In the genomic region with DNA sequence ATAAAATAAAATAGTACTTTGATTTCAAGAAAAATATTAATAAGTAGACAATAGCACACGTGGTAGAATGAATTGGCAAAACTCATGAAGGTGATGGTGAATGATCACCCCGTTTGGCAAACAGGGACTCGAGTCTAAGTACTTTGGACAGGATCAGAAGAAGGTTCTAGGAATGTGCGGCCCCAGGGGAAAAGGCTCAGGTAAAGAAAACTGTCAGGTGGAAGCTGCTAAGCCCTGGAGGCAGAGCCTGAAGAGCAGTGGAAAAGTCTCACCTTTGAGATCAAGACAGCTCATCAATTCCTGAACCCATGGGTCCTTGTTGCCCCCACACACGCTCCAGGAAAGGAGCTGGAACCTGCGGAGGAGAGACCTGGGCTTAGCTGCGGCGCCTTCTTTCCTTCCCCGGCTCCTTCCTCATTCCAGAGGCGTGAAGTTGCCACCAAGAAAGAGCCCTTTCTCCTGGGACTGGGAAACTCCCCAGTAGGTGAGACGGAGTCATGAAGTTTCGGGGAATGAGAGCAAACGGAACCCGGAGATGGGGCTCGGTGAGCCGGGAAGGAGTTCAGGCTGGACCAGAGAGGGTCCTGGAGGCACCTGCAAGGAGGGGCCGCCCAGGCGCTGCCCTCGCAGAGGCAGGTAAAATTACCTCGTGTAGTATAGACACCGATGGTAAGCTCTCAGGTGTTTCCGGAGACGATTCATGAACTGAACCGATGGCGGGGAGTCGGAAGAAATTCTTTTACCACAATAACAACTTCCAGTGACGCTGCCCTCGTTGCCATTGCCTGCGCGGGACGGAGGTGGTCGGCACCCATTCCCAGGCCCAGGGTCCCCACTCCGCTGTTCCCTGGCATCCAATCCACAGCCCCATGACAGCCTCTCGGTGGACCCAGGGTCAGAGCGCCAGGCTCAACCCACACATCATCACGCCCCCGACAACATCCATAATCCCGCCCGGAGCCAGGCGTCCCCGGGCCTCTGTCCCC, we compare ENCODE assay signal across 9 cellular contexts. TPM values are rescaled to one million over a fixed set of nuclear protein-coding genes. Genes with fewer than 3 reads are reported as not detected.
A peak's percentile ranks its signal among the peaks of the same experiment; 100 is the strongest.
DNase-seq lines count a peak whose midpoint lies in the region; ATAC-seq and TF ChIP-seq lines count a peak whose summit lies in the region.
"Had no signal": no experiment of that assay in that cellular context is flagged by ENCODE, and none has a peak within 500 bp of the region (broad histone marks: within the 10 kb centered on the region; RNA-seq: fewer than 3 reads in every experiment).

No MANE protein-coding gene starts in this region.

- peaks cover 35% of the 10 kb centered on the region for H3K27me3 ChIP-seq in H9 (ENCODE audit: insufficient read depth, low read length)

- peaks cover 11 to 16% of the 10 kb centered on the region in 2 experiments; a peak in 3 of 4 replicates for H3K4me1 Mint-ChIP-seq in H9

- peak overlapping the region; percentile 62 to 85 for H3K4me3 Mint-ChIP-seq in H9

- no peak overlapping the region for H2BK15ac ChIP-seq in H9 (ENCODE audit: low read depth, low read length)

- no peak overlapping the region for H2BK20ac ChIP-seq in H9 (ENCODE audit: low read depth, low read length, poor library complexity, severe bottlenecking)

- H3K4me2 ChIP-seq in H9 (ENCODE audit: insufficient read depth, insufficient read length, low read length) = peak overlapping the region; percentile 72

- peaks cover 83% of the 10 kb centered on the region for H3K27me3 Mint-ChIP-seq in H9 (ENCODE audit: low read depth)

- ATAC-seq in left ventricle myocardium superior = peak; percentile 3
- ATAC-seq in sciatic nerve = peak; percentile 25
- no peak for ATAC-seq in HG02678 (IDR thresholded peaks at IDR 0.05; ENCODE audit: unreplicated experiment)

- H3K23me2 ChIP-seq in H9 (ENCODE audit: insufficient read length, low read depth, low read length, poor library complexity, severe bottlenecking) = peaks cover 11% of the 10 kb centered on the region

- H4K91ac ChIP-seq in H9 (ENCODE audit: insufficient read length, low read depth, low read length) = no peak overlapping the region

- no peak overlapping the region for H4K8ac ChIP-seq in H9 (replicated peaks; ENCODE audit: insufficient read length, low read depth, low read length)

- H3K14ac ChIP-seq in H9 (ENCODE audit: insufficient read depth, low read length) = no peak overlapping the region

- H2AK5ac ChIP-seq in H9 (ENCODE audit: insufficient read length, low read length) = no peak overlapping the region

- H3K56ac ChIP-seq in H9 (ENCODE audit: insufficient read length, low read depth, low read length) = no peak overlapping the region

- H3K79me2 ChIP-seq in H9 (ENCODE audit: insufficient read depth, low read length) = no peaks in the 10 kb centered on the region

- no peaks in the 10 kb centered on the region for H3K9me3 ChIP-seq in H9 (ENCODE audit: control insufficient read depth, low read depth, low read length)

- no peak overlapping the region for H3K9ac ChIP-seq in H9 (ENCODE audit: extremely low read depth, insufficient read length, low read length)

- DNase-seq in H9 = no peak
- peak; percentile 43 for DNase-seq in activated T-cell treated with anti-CD3 and anti-CD28 coated beads, Interleukin-2, amount 50 U/mL, for 1 hour
- DNase-seq in left ventricle myocardium superior = no peak
- DNase-seq in sciatic nerve (ENCODE audit: low spot score) = no peak
- no peak for DNase-seq in NCI-H2227 treated with DMSO at 0.1 percent for 48 hours (lab: John Stamatoyannopoulos, UW)
- no peak for DNase-seq in cerebellum (ENCODE audit: low spot score)
- no peak for DNase-seq in inferior parietal cortex (ENCODE audit: extremely low spot score)

- H2BK120ac ChIP-seq in H9 (ENCODE audit: low read depth, low read length, poor library complexity, severe bottlenecking) = no peak overlapping the region

- TF ChIP-seq CTCF in H9 (conservative IDR thresholded peaks at IDR 0.05) = no peak

- H3K18ac ChIP-seq in H9 (ENCODE audit: insufficient read length, low read depth, low read length) = no peak overlapping the region

- no peak overlapping the region for H3K27ac ChIP-seq in H9 (ENCODE audit: insufficient read length, low read depth, low read length)

- no peaks in the 10 kb centered on the region for H4K20me1 ChIP-seq in H9 (ENCODE audit: control insufficient read depth, insufficient read depth, insufficient read length)

- H3K36me3 Mint-ChIP-seq in H9 (ENCODE audit: insufficient read depth in 1 of 3, low read depth in 3 of 3) = peaks cover 0 to 3% (median 2%) of the 10 kb centered on the region in 3 experiments; a peak in 1 of 7 replicates

- H2BK5ac ChIP-seq in H9 (ENCODE audit: insufficient read length, low read length) = no peak overlapping the region

- intact Hi-C loops in left ventricle myocardium superior (cut with micrococcal nuclease) (no loop called here), sciatic nerve (cut with DNase I) (loop anchor here (10.0 kb wide), 1 partner anchor 146 kb away; no protein-coding TSS in a partner anchor)

- no peaks in the 10 kb centered on the region for H3K9me3 Mint-ChIP-seq in H9

- WGBS in H9 (ENCODE audit: extremely low coverage, insufficient read length, low lambda C conversion rate) = no CpG with 5 or more reads among the region's 41 CpGs

- H3K23ac ChIP-seq in H9 (ENCODE audit: insufficient read length, low read depth, low read length) = no peak overlapping the region

- H2AFZ ChIP-seq in H9 (ENCODE audit: low read length) = no peak overlapping the region

- no peak overlapping the region for H2BK12ac ChIP-seq in H9 (ENCODE audit: insufficient read length, low read depth, low read length)

- no peak overlapping the region for H3K27ac Mint-ChIP-seq in H9

- no peaks in the 10 kb centered on the region for H3K79me1 ChIP-seq in H9 (ENCODE audit: insufficient read depth, low read depth, low read length, poor library complexity, severe bottlenecking)

- no peak overlapping the region for H3K4ac ChIP-seq in H9 (ENCODE audit: low read depth, low read length)

- H3K4me1 ChIP-seq in H9 (ENCODE audit: insufficient read depth, low read length) = no peaks in the 10 kb centered on the region

- H4K5ac ChIP-seq in H9 (ENCODE audit: insufficient read length, low read depth, low read length) = no peak overlapping the region

- H3T11ph ChIP-seq in H9 (ENCODE audit: low read length) = no peak overlapping the region

RNA-seq across cellular contexts. Expression of a gene that starts 1.2 kb away (rescaled TPM):
- 0.42 and 0.44 TPM in 2 replicates for total RNA-seq in H9 (2021)
- total RNA-seq in left ventricle myocardium superior = 0.20 TPM
- 3.3 TPM for total RNA-seq in sciatic nerve
- 0.18 TPM for total RNA-seq in cerebellum

RNA-seq across cellular contexts. Expression of a gene that starts 1.3 kb away (rescaled TPM):
- total RNA-seq in H9 (2021) = 4.2 and 4.5 TPM in 2 replicates
- 3.5 TPM for total RNA-seq in left ventricle myocardium superior
- total RNA-seq in sciatic nerve = 30.3 TPM
- 0.91 TPM for total RNA-seq in cerebellum

RNA-seq across cellular contexts. Expression of a gene that starts 7.2 kb away (rescaled TPM):
- 17.5 and 19.5 TPM in 2 replicates for total RNA-seq in H9 (2021)
- 18.0 TPM for total RNA-seq in left ventricle myocardium superior
- total RNA-seq in sciatic nerve = 14.3 TPM
- 8.9 TPM for total RNA-seq in cerebellum

RNA-seq across cellular contexts. Expression of a gene that starts 28.0 kb away (rescaled TPM):
- total RNA-seq in H9 (2021) (75.3 and 81.1 TPM in 2 replicates), left ventricle myocardium superior (35.0 TPM), sciatic nerve (107 TPM), cerebellum (20.7 TPM)

RNA-seq across cellular contexts. Expression of a gene that starts 33.3 kb away (rescaled TPM):
- not detected in 2 replicates for total RNA-seq in H9 (2021)
- total RNA-seq in left ventricle myocardium superior = not detected
- not detected for total RNA-seq in sciatic nerve
- not detected for total RNA-seq in cerebellum
- total RNA-seq: K562 had no signal
